In genomic region chr19:38032951-38033350, GRCh38 we compare ENCODE assay signal across 19 cellular contexts.
DNase-seq lines count a peak whose midpoint lies in the region; ATAC-seq, FAIRE-seq and TF ChIP-seq lines count a peak whose summit lies in the region.
"Had no signal": no experiment of that assay in that cellular context is flagged by ENCODE, and none has a peak within 500 bp of the region (broad histone marks: within the 10 kb centered on the region; RNA-seq: fewer than 3 reads in every experiment).

No MANE protein-coding gene starts in this region.

- H3K36me3 Mint-ChIP-seq in T-helper 17 cell (ENCODE audit: low read depth), result peaks cover 4% of the 10 kb centered on the region
- H3K36me3 Mint-ChIP-seq in stimulated activated memory B cell treated with anti-CD40 and anti-IgM and Interleukin-4, amounts not matched to agents 10 μg/mL and 1 μg/mL and 100 μg/mL, for 72 hours, result peaks cover 50% of the 10 kb centered on the region
- H3K36me3 Mint-ChIP-seq in naive thymus-derived CD4-positive, alpha-beta T cell, result peaks cover 6 to 46% (median 21%) of the 10 kb centered on the region in 5 donors

- DNase-seq in GM12891 (ENCODE audit: insufficient read length, low spot score) (no peak), T-helper 17 cell (no peak), fibroblast of the aortic adventitia (ENCODE audit: low read depth) (peak; percentile 65), putamen (ENCODE audit: low spot score) (no peak), mammary epithelial cell (no peak)
- no peak for DNase-seq in naive thymus-derived CD4-positive, alpha-beta T cell
- DNase-seq: activated naive CD4-positive, alpha-beta T cell; CD4-positive, alpha-beta T cell; effector memory CD4-positive, alpha-beta T cell; foreskin fibroblast; KG1; NK-92 treated with Interleukin-12 subunit alpha and Interleukin-12 subunit beta, amount 100 ng/mL, for 24 hours; stimulated activated CD4-positive, alpha-beta T cell treated with anti-CD3 and anti-CD28 coated beads, Interleukin-2, amount 100 ng/mL, for 24 hours; T-helper 2 cell had no signal

- H3K4me1 Mint-ChIP-seq in T-helper 17 cell, result peaks cover 20% of the 10 kb centered on the region
- peaks cover 83% of the 10 kb centered on the region for H3K4me1 Mint-ChIP-seq in stimulated activated memory B cell treated with anti-CD40 and anti-IgM and Interleukin-4, amounts not matched to agents 10 μg/mL and 1 μg/mL and 100 μg/mL, for 72 hours
- H3K4me1 Mint-ChIP-seq in naive thymus-derived CD4-positive, alpha-beta T cell, result peaks cover 0 to 11% (median 4%) of the 10 kb centered on the region in 7 donors

- H3K27me3 Mint-ChIP-seq in T-helper 17 cell, result no peaks in the 10 kb centered on the region
- H3K27me3 Mint-ChIP-seq in stimulated activated memory B cell treated with anti-CD40 and anti-IgM and Interleukin-4, amounts not matched to agents 10 μg/mL and 1 μg/mL and 100 μg/mL, for 72 hours, result no peaks in the 10 kb centered on the region
- no peaks in the 10 kb centered on the region for H3K27me3 Mint-ChIP-seq in naive thymus-derived CD4-positive, alpha-beta T cell
- H3K27me3 Mint-ChIP-seq: CD4-positive, alpha-beta T cell had no signal

- in situ Hi-C loops in mammary epithelial cell (cut with MboI; ENCODE audit: low sequenced_read_pairs in 2 of 2), result no loop called here

- CTCF ChIA-PET in mammary epithelial cell (lab: Charles Lee; ENCODE audit: low non-redundant PET), result no interaction called here
- CTCF ChIA-PET in naive thymus-derived CD4-positive, alpha-beta T cell (lab: Charles Lee), result no interaction called here

- intact Hi-C loops in mammary epithelial cell (cut with micrococcal nuclease), result no loop called here
- intact Hi-C loops in naive thymus-derived CD4-positive, alpha-beta T cell (cut with micrococcal nuclease), result no loop called here

- dilution Hi-C loops in mammary epithelial cell (cut with HindIII; ENCODE audit: low sequenced_read_pairs), result loop anchor here (5.0 kb wide), 1 partner anchor 69 kb away; no protein-coding TSS in a partner anchor

- H3K27me3 ChIP-seq in mammary epithelial cell (ENCODE audit: insufficient read depth, low read length), result no peaks in the 10 kb centered on the region
- H3K27me3 ChIP-seq in naive thymus-derived CD4-positive, alpha-beta T cell (ENCODE audit: control insufficient read depth in 2 of 2, insufficient read depth in 2 of 2, low read length in 2 of 2), result no peaks in the 10 kb centered on the region

- no TSS peak for BruUV-seq in mammary epithelial cell (replicated peaks; lab: Mats Ljungman, UMichigan)

- H3K4me2 ChIP-seq in mammary epithelial cell (ENCODE audit: insufficient read depth, low read depth, low read length), result no peak overlapping the region

- 96% methylated on average over 5 of the region's 5 CpGs for WGBS in mammary epithelial cell (ENCODE audit: low coverage, missing lambda C conversion rate)

- no peaks in the 10 kb centered on the region for H3K9me3 ChIP-seq in T-helper 17 cell (ENCODE audit: control insufficient read depth, low read length, poor library complexity, severe bottlenecking)
- H3K9me3 ChIP-seq in mammary epithelial cell (replicated peaks; ENCODE audit: insufficient read depth, low read length), result no peaks in the 10 kb centered on the region
- H3K9me3 ChIP-seq in naive thymus-derived CD4-positive, alpha-beta T cell (ENCODE audit: control insufficient read depth in 2 of 3, low read length in 3 of 3), result no peaks in the 10 kb centered on the region
- H3K9me3 ChIP-seq: thoracic aorta had no signal

- no peak overlapping the region for H3K4me3 Mint-ChIP-seq in T-helper 17 cell
- peak overlapping the region; percentile 8 for H3K4me3 Mint-ChIP-seq in stimulated activated memory B cell treated with anti-CD40 and anti-IgM and Interleukin-4, amounts not matched to agents 10 μg/mL and 1 μg/mL and 100 μg/mL, for 72 hours
- H3K4me3 Mint-ChIP-seq in naive thymus-derived CD4-positive, alpha-beta T cell, result no peak overlapping the region
- H3K4me3 Mint-ChIP-seq: CD4-positive, alpha-beta T cell had no signal

- ATAC-seq in T-helper 17 cell, result no peak
- no peak for ATAC-seq in stimulated activated memory B cell treated with anti-CD40 and anti-IgM and Interleukin-4, amounts not matched to agents 10 μg/mL and 1 μg/mL and 100 μg/mL, for 72 hours
- no peak for ATAC-seq in GM21717 (IDR thresholded peaks at IDR 0.05; ENCODE audit: unreplicated experiment)
- no peak for ATAC-seq in naive thymus-derived CD4-positive, alpha-beta T cell
- ATAC-seq: Right ventricle myocardium inferior had no signal

- H3K9ac ChIP-seq in mammary epithelial cell (ENCODE audit: insufficient read depth, low read length), result no peak overlapping the region

- H3K4me3 ChIP-seq in fibroblast of the aortic adventitia (ENCODE audit: low read depth, low read length), result no peak overlapping the region
- no peak overlapping the region for H3K4me3 ChIP-seq in mammary epithelial cell (replicated peaks in 1 of 3; ENCODE audit: insufficient read depth in 1 of 3, low read depth in 2 of 3, low read length in 3 of 3)
- H3K4me3 ChIP-seq in naive thymus-derived CD4-positive, alpha-beta T cell (ENCODE audit: low read length), result no peak overlapping the region
- H3K4me3 ChIP-seq: thoracic aorta had no signal

- H3K4me1 ChIP-seq in mammary epithelial cell (ENCODE audit: insufficient read depth, low read length), result peaks cover 6% of the 10 kb centered on the region
- no peaks in the 10 kb centered on the region for H3K4me1 ChIP-seq in naive thymus-derived CD4-positive, alpha-beta T cell (ENCODE audit: control insufficient read depth in 2 of 2, insufficient read depth in 2 of 2, low read length in 2 of 2)

- H4K20me1 ChIP-seq in mammary epithelial cell (ENCODE audit: insufficient read depth, low read length), result no peaks in the 10 kb centered on the region

- no peaks in the 10 kb centered on the region for H3K36me3 ChIP-seq in mammary epithelial cell (ENCODE audit: insufficient read depth, low read length)
- peaks cover 0 to 7% (median 0%) of the 10 kb centered on the region in 3 experiments for H3K36me3 ChIP-seq in naive thymus-derived CD4-positive, alpha-beta T cell (ENCODE audit: control insufficient read depth in 2 of 3, insufficient read depth in 3 of 3, low read length in 3 of 3)
- H3K36me3 ChIP-seq: thoracic aorta had no signal

- H3K27ac ChIP-seq in mammary epithelial cell (ENCODE audit: insufficient read depth, low read depth, low read length), result no peak overlapping the region
- H3K27ac ChIP-seq in naive thymus-derived CD4-positive, alpha-beta T cell (ENCODE audit: low read depth, low read length), result no peak overlapping the region
- H3K27ac ChIP-seq: thoracic aorta had no signal

- FAIRE-seq in GM12891 (lab: Jason Lieb, UNC), result peak; percentile 61
- FAIRE-seq: bronchial epithelial cell had no signal

- H2AFZ ChIP-seq in mammary epithelial cell (ENCODE audit: low read depth, low read length), result no peak overlapping the region

- peaks cover 4% of the 10 kb centered on the region for H3K9me3 Mint-ChIP-seq in stimulated activated memory B cell treated with anti-CD40 and anti-IgM and Interleukin-4, amounts not matched to agents 10 μg/mL and 1 μg/mL and 100 μg/mL, for 72 hours
- peaks cover 0 to 11% (median 2%) of the 10 kb centered on the region in 11 donors for H3K9me3 Mint-ChIP-seq in naive thymus-derived CD4-positive, alpha-beta T cell
- H3K9me3 Mint-ChIP-seq: CD4-positive, alpha-beta T cell had no signal

- POLR2A ChIA-PET in naive thymus-derived CD4-positive, alpha-beta T cell (lab: Charles Lee), result no interaction called here

- TF ChIP-seq CTCF in fibroblast of the aortic adventitia (IDR thresholded peaks at IDR 0.05; ENCODE audit: insufficient read depth, low read length) (no peak), mammary epithelial cell (conservative IDR thresholded peaks at IDR 0.05 in 1 of 2, IDR thresholded peaks at IDR 0.05 in 1 of 2; ENCODE audit: extremely low read depth in 1 of 2, insufficient read depth in 1 of 2, low read depth in 1 of 2, low read length in 2 of 2) (no peak)

- TF ChIP-seq POLR2A in GM12891 (IDR thresholded peaks at IDR 0.05; ENCODE audit: low read depth, low read length), result no peak

- H3K79me2 ChIP-seq in mammary epithelial cell (ENCODE audit: insufficient read depth, low read length), result peaks cover 4% of the 10 kb centered on the region

- peak overlapping the region; percentile 62 for H3K27ac Mint-ChIP-seq in T-helper 17 cell
- peak overlapping the region; percentile 87 for H3K27ac Mint-ChIP-seq in stimulated activated memory B cell treated with anti-CD40 and anti-IgM and Interleukin-4, amounts not matched to agents 10 μg/mL and 1 μg/mL and 100 μg/mL, for 72 hours
- peak overlapping the region in 2 of 9 donors; percentile 36 to 59 for H3K27ac Mint-ChIP-seq in naive thymus-derived CD4-positive, alpha-beta T cell
- H3K27ac Mint-ChIP-seq: CD4-positive, alpha-beta T cell had no signal

TF ChIP-seq in GM12891, 5 proteins besides CTCF, POLR2A, EP300 and RAD21:
- TF ChIP-seq POU2F2 (IDR thresholded peaks at IDR 0.05; ENCODE audit: low read depth, low read length) (no peak), PAX5 (IDR thresholded peaks at IDR 0.05; ENCODE audit: insufficient read depth, low read length, severe bottlenecking) (no peak), POLR2AphosphoS5 (IDR thresholded peaks at IDR 0.05; ENCODE audit: low read depth, low read length) (no peak), TAF1 (IDR thresholded peaks at IDR 0.05; ENCODE audit: low read depth, low read length) (no peak), SPI1 (IDR thresholded peaks at IDR 0.05; ENCODE audit: low read depth, low read length) (no peak)
TF ChIP-seq in GM12891: peak in this region for 0.
